In the genomic region with DNA sequence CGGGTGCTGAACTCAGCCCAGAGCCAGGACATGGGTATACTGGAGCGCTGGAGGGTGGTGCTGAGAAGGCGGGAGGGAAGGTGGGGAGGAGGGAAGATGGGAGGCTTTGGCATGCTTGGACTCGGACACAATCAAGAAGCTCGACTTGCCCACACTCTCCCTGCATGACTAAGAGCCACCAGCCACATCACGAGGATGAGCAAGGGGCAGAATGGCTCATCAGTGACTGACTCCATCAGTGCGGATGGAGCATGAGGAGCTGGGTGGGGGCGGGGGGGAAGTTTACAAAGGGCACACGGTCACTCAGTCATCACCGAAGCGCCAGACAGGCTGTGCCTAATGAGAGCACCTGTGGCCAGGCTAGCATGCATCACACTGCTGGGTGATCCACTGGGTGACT, we compare ENCODE assay signal across 14 cellular contexts.
DNase-seq lines count a peak whose midpoint lies in the region; ATAC-seq, FAIRE-seq and TF ChIP-seq lines count a peak whose summit lies in the region.
"Had no signal": no experiment of that assay in that cellular context is flagged by ENCODE, and none has a peak within 500 bp of the region (broad histone marks: within the 10 kb centered on the region; RNA-seq: fewer than 3 reads in every experiment).

No MANE protein-coding gene starts in this region.

- H3K4me3 ChIP-seq in foreskin fibroblast (ENCODE audit: low read depth in 1 of 2, low read length in 2 of 2) = no peak overlapping the region
- H3K4me3 ChIP-seq: heart right ventricle had no signal

- FAIRE-seq in urothelium cell line (lab: Jason Lieb, UNC) = no peak

- peak; percentile 68 for ATAC-seq in SK-N-SH treated with all-trans-retinoic acid at 6 μM for 48 hours
- ATAC-seq: activated T-cell treated with anti-CD3 and anti-CD28 coated beads, Interleukin-2, amount 50 U/mL, for 4 hours; effector memory CD8-positive, alpha-beta T cell; heart right ventricle; left lobe of liver had no signal

- TF ChIP-seq CTCF in foreskin fibroblast (IDR thresholded peaks at IDR 0.05; ENCODE audit: low read depth, low read length) = no peak
- no peak for TF ChIP-seq CTCF in GM20000 (IDR thresholded peaks at IDR 0.05; ENCODE audit: extremely low read depth, missing control alignments)

- DNase-seq in GM04504 (ENCODE audit: low read depth) = peak; percentile 54
- peak; percentile 23 to 42 for DNase-seq in foreskin fibroblast
- DNase-seq in urothelium cell line (ENCODE audit: low spot score) = peak; percentile 43
- DNase-seq in GM20000 (ENCODE audit: low spot score) = no peak
- DNase-seq in activated naive CD4-positive, alpha-beta T cell (lab: John Stamatoyannopoulos, UW) = no peak
- DNase-seq in cerebellar nuclear complex (lab: John Stamatoyannopoulos, UW) = no peak
- DNase-seq: activated CD4-positive, alpha-beta T cell treated with anti-CD3 and anti-CD28 coated beads for 48 hours; activated T-cell treated with anti-CD3 and anti-CD28 coated beads, Interleukin-2, amount 50 U/mL, for 4 hours; amniotic stem cell; effector memory CD8-positive, alpha-beta T cell; heart right ventricle; nephron progenitor cell had no signal

TF ChIP-seq in SK-N-SH treated with all-trans-retinoic acid at 6 μM for 48 hours, 23 proteins besides CTCF, POLR2A, EP300 and RAD21:
- TF ChIP-seq ZFP30 (CRISPR knock-in tag; IDR thresholded peaks at IDR 0.05) (no peak), ZFP3 (CRISPR knock-in tag; IDR thresholded peaks at IDR 0.05) (no peak), ZNF70 (CRISPR knock-in tag; IDR thresholded peaks at IDR 0.05) (no peak), POU6F1 (CRISPR knock-in tag; IDR thresholded peaks at IDR 0.05; ENCODE audit: borderline replicate concordance, low read depth) (no peak), ESRRG (CRISPR knock-in tag; IDR thresholded peaks at IDR 0.05) (no peak), ARNTL (CRISPR knock-in tag; IDR thresholded peaks at IDR 0.05; ENCODE audit: borderline replicate concordance, low read depth) (no peak), GLIS3 (CRISPR knock-in tag; IDR thresholded peaks at IDR 0.05) (no peak), ZNF565 (CRISPR knock-in tag; conservative IDR thresholded peaks at IDR 0.05; ENCODE audit: low read depth) (no peak)

Comparison
In these comparisons a context has a peak if more than half of its experiments do, and no peak if none do; other contexts are left out.
1. DNase-seq: peak in GM04504 (single experiment), foreskin fibroblast (2 of 2) and urothelium cell line (single experiment); none in GM20000 (single experiment), activated naive CD4-positive, alpha-beta T cell (0 of 4) and cerebellar nuclear complex (0 of 2).